In the genomic region with DNA sequence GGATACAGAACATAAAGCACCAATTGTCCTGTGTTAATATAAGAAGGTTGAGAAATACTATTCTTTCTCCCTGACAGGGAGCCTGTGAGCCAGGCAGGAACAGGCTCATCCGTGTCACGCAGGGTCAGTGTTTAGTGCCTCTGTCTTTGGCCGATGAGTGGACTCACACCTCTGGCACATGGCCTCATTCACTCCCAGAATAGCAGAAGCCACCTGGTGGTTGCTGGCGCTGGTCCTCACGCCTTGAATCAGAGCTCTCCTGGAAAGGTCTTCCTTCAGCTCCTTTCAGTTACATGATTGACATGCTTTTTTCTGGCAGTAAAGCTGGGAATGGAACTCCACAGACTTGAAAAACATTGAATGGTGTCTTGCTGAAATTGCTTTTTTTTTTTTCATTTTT, we compare ENCODE assay signal across 11 cellular contexts. TPM values are rescaled to one million over a fixed set of nuclear protein-coding genes. Genes with fewer than 3 reads are reported as not detected.
DNase-seq lines count a peak whose midpoint lies in the region; ATAC-seq and TF ChIP-seq lines count a peak whose summit lies in the region.
"Had no signal": no experiment of that assay in that cellular context is flagged by ENCODE, and none has a peak within 500 bp of the region (broad histone marks: within the 10 kb centered on the region; RNA-seq: fewer than 3 reads in every experiment).

No MANE protein-coding gene starts in this region.

- WGBS in tibial nerve, 2 donors: 24 to 37% methylated on average over 5 of the region's 5 CpGs

- H3K27me3 ChIP-seq in tibial nerve: no peaks in the 10 kb centered on the region

- H3K4me3 ChIP-seq in retinal pigment epithelial cell (ENCODE audit: low read length): no peak overlapping the region
- no peak overlapping the region for H3K4me3 ChIP-seq in tibial nerve

- no peak for TF ChIP-seq EP300 in tibial nerve (IDR thresholded peaks at IDR 0.05)

- H3K9me3 ChIP-seq in tibial nerve: no peaks in the 10 kb centered on the region

- H3K4me1 ChIP-seq in tibial nerve: no peaks in the 10 kb centered on the region

- TF ChIP-seq CTCF in retinal pigment epithelial cell (conservative IDR thresholded peaks at IDR 0.05; ENCODE audit: low read depth, low read length) (peak; percentile 47), tibial nerve (IDR thresholded peaks at IDR 0.05) (no peak)

- DNase-seq in DMS53 (lab: John Stamatoyannopoulos, UW) (peak; percentile 37), DMS53 treated with DMSO at 0.1 percent for 48 hours (lab: John Stamatoyannopoulos, UW; ENCODE audit: unreplicated experiment) (no peak), RKO (ENCODE audit: low spot score) (peak; percentile 23), foreskin melanocyte (peak; percentile 29), retinal pigment epithelial cell (ENCODE audit: low read depth) (no peak), tibial nerve (ENCODE audit: low spot score in 2 of 2) (no peak)
- DNase-seq in stimulated activated CD4-positive, alpha-beta T cell treated with anti-CD3 and anti-CD28 coated beads, Interleukin-4, amount 100 ng/mL, for 1 hour: no peak
- DNase-seq: activated T-cell treated with anti-CD3 and anti-CD28 coated beads, Interleukin-2, amount 50 U/mL, for 4 hours had no signal

- no peak for ATAC-seq in HG03571 (IDR thresholded peaks at IDR 0.05; ENCODE audit: unreplicated experiment)
- ATAC-seq: activated T-cell treated with anti-CD3 and anti-CD28 coated beads, Interleukin-2, amount 50 U/mL, for 4 hours; stimulated activated memory B cell treated with anti-CD40 and anti-IgM and Interleukin-4, amounts not matched to agents 10 μg/mL and 1 μg/mL and 100 μg/mL, for 72 hours had no signal

- H3K36me3 ChIP-seq in tibial nerve: no peaks in the 10 kb centered on the region

- no peak for TF ChIP-seq POLR2A in tibial nerve (IDR thresholded peaks at IDR 0.05)

- no peak overlapping the region for H3K27ac ChIP-seq in tibial nerve

RNA-seq across cellular contexts. Expression of a gene that starts 28.1 kb away (rescaled TPM):
- not detected for total RNA-seq in tibial nerve
- total RNA-seq: pulmonary artery endothelial cell had no signal

Comparison
In these comparisons a context has a peak if more than half of its experiments do, and no peak if none do; other contexts are left out.
1. DNase-seq: peak in DMS53 (single experiment), RKO (single experiment) and foreskin melanocyte (single experiment); none in DMS53 treated with DMSO at 0.1 percent for 48 hours (single experiment), retinal pigment epithelial cell (single experiment), tibial nerve (0 of 2) and stimulated activated CD4-positive, alpha-beta T cell treated with anti-CD3 and anti-CD28 coated beads, Interleukin-4, amount 100 ng/mL, for 1 hour (single experiment).